Comparison of ENCODE assay signal across 7 cellular contexts in the genomic region with DNA sequence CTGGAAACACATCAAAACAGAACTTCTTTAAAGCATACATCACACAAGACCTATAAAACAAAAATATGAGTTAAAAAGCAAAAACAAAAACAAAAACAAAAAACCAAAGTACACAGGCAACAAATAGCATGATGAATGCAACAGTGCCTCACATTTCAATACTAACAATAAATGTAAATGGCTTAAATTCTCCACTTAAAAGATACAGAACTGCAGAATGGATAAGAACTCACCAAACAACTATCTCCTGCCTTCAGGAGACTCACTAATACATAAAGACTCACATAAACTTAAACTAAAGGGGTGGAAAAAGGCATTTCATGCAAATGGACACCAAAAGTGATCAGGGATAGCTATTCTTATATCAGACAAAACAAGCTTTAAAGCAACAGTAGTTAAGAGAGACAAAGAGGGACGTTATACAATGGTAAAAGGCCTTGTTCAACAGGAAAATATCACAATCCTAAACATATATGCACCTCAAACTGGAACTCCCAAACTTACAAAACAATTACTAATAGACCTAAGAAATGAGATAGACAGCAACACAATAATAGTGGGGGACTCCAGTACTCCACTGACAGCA. TPM values are rescaled to one million over a fixed set of nuclear protein-coding genes. Genes with fewer than 3 reads are reported as not detected.
A peak's percentile ranks its signal among the peaks of the same experiment; 100 is the strongest.
DNase-seq lines count a peak whose midpoint lies in the region; ATAC-seq, FAIRE-seq and TF ChIP-seq lines count a peak whose summit lies in the region.
"Not testable (repeated sequence)": the region's sequence is repeated elsewhere in the genome, so short reads cannot be mapped to it uniquely, and the experiment has no call there.
"Had no signal": no experiment of that assay in that cellular context is flagged by ENCODE, and none has a peak within 500 bp of the region (broad histone marks: within the 10 kb centered on the region; RNA-seq: fewer than 3 reads in every experiment).

No MANE protein-coding gene starts in this region.

- H3K4me3 ChIP-seq in HCT116 (replicated peaks in 1 of 2; ENCODE audit: low read depth in 1 of 2, low read length in 2 of 2); HEK293 (ENCODE audit: low read depth, low read length); astrocyte (ENCODE audit: insufficient read depth, low read depth, low read length); K562; kidney (ENCODE audit: low read length in 2 of 2): not testable (repeated sequence)

- POLR2A ChIA-PET in HCT116 (lab: Charles Lee); HEK293 (lab: Yijun Ruan, JAX); WTC11 (lab: Charles Lee); K562 (lab: Yijun Ruan, JAX): not testable (repeated sequence)

- H3K4me1 Mint-ChIP-seq in WTC11; astrocyte (ENCODE audit: low read depth, unreplicated experiment): not testable (repeated sequence)

- not testable (repeated sequence) for H3K27ac ChIP-seq in HCT116 (ENCODE audit: low read depth, low read length); HEK293 (ENCODE audit: extremely low read depth, low read depth, low read length); astrocyte (ENCODE audit: low read depth, low read length); K562 (ENCODE audit: extremely low read depth, low read depth, low read length); kidney (ENCODE audit: low read depth in 2 of 2, low read length in 2 of 2)

- H2AFZ ChIP-seq in HCT116 (ENCODE audit: low read depth, low read length, poor library complexity, severe bottlenecking); astrocyte (ENCODE audit: low read depth, low read length); K562 (ENCODE audit: low read depth, low read length): not testable (repeated sequence)

- H3K9me1 ChIP-seq in K562 (ENCODE audit: control insufficient read depth, insufficient read depth, low read length): not testable (repeated sequence)

- not testable (repeated sequence) for H3K9me2 ChIP-seq in HCT116 (ENCODE audit: insufficient read depth)

- H3K36me3 Mint-ChIP-seq in WTC11: peaks cover 32% of the 10 kb centered on the region
- not testable (repeated sequence) for H3K36me3 Mint-ChIP-seq in astrocyte (ENCODE audit: low read depth, unreplicated experiment)

- peaks cover 66% of the 10 kb centered on the region for H3K9me3 Mint-ChIP-seq in WTC11
- peaks cover 22% of the 10 kb centered on the region for H3K9me3 Mint-ChIP-seq in astrocyte (ENCODE audit: unreplicated experiment)

- TF ChIP-seq EP300 in K562 (IDR thresholded peaks at IDR 0.05; ENCODE audit: low read length): not testable (repeated sequence)

- WGBS in K562 (ENCODE audit: insufficient coverage, low coverage, missing lambda C conversion rate): 0% methylated on average over 1 of the region's 1 CpG

- BruUV-seq in HCT116 (replicated peaks; lab: Mats Ljungman, UMichigan); K562 (replicated peaks; lab: Mats Ljungman, UMichigan): not testable (repeated sequence)

- not testable (repeated sequence) for H3K9ac ChIP-seq in HCT116 (ENCODE audit: low read length); astrocyte (ENCODE audit: low read length); K562 (ENCODE audit: insufficient read depth in 1 of 2, low read depth in 2 of 2, low read length in 2 of 2); kidney (ENCODE audit: low read length in 2 of 2)

- H3K9me3 ChIP-seq in HCT116 (ENCODE audit: control insufficient read depth in 1 of 2, insufficient read depth in 1 of 2, low read depth in 1 of 2, low read length in 2 of 2); HEK293 (ENCODE audit: control insufficient read depth, insufficient read depth, low read depth, low read length); astrocyte (ENCODE audit: insufficient read depth, low read depth, low read length); K562 (replicated peaks; ENCODE audit: control insufficient read depth, insufficient read depth, low read depth, low read length): not testable (repeated sequence)
- peaks cover 2 to 13% of the 10 kb centered on the region in 2 donors for H3K9me3 ChIP-seq in kidney (ENCODE audit: control insufficient read depth in 1 of 2, low read length in 2 of 2)

- not testable (repeated sequence) for H3K36me3 ChIP-seq in HCT116 (ENCODE audit: control insufficient read depth in 1 of 2, insufficient read depth in 2 of 2, low read length in 2 of 2); HEK293 (ENCODE audit: control insufficient read depth in 2 of 2, insufficient read depth in 1 of 2, low read length in 2 of 2); astrocyte (ENCODE audit: insufficient read depth, low read length); K562 (ENCODE audit: control insufficient read depth, insufficient read depth, low read length); kidney (ENCODE audit: control insufficient read depth in 1 of 2, insufficient read depth in 2 of 2, low read length in 2 of 2)

- not testable (repeated sequence) for H3K27me3 Mint-ChIP-seq in WTC11 (ENCODE audit: low read depth); astrocyte (ENCODE audit: low read depth, unreplicated experiment)

- in situ Hi-C loops in K562 (cut with MboI): not testable (repeated sequence)

- CTCF ChIA-PET in HCT116 (lab: Charles Lee); HEK293 (lab: Yijun Ruan, JAX); K562 (lab: Yijun Ruan, JAX; ENCODE audit: low intra/inter-chr PET ratio): not testable (repeated sequence)
- CTCF ChIA-PET in WTC11 (lab: Charles Lee): interaction anchor here (2.1 kb wide), 1 partner anchor 98 kb away, joined by 5 read pairs; no protein-coding TSS in a partner anchor

- not testable (repeated sequence) for TF ChIP-seq RAD21 in HCT116 (IDR thresholded peaks at IDR 0.05; ENCODE audit: low read depth); K562 (CRISPR knock-in tag; conservative IDR thresholded peaks at IDR 0.05 in 1 of 2, IDR thresholded peaks at IDR 0.05 in 1 of 2)

- H3K79me2 ChIP-seq in HCT116 (ENCODE audit: insufficient read depth, low read length); astrocyte (ENCODE audit: insufficient read depth, low read length); K562 (ENCODE audit: control insufficient read depth, insufficient read depth, low read length): not testable (repeated sequence)

- not testable (repeated sequence) for H3K4me1 ChIP-seq in HCT116 (ENCODE audit: control insufficient read depth in 1 of 2, insufficient read depth in 2 of 2, low read length in 2 of 2); HEK293 (ENCODE audit: control insufficient read depth, insufficient read depth, low read length); astrocyte (ENCODE audit: insufficient read depth, low read length); K562 (replicated peaks in 1 of 2; ENCODE audit: control insufficient read depth in 2 of 2, insufficient read depth in 2 of 2, low read length in 2 of 2); kidney (ENCODE audit: control insufficient read depth in 1 of 2, insufficient read depth in 1 of 2, low read depth in 1 of 2, low read length in 2 of 2)

- not testable (repeated sequence) for DNase-seq in HCT116 (ENCODE audit: low read depth, low spot score); WTC11 (ENCODE audit: low spot score); astrocyte (ENCODE audit: low read depth); K562 (ENCODE audit: extremely low read depth in 1 of 4, low spot score in 3 of 4); kidney

- not testable (repeated sequence) for H3K4me2 ChIP-seq in HCT116 (ENCODE audit: low read length); astrocyte (ENCODE audit: low read length); K562 (ENCODE audit: insufficient read depth, low read length)

- TF ChIP-seq CTCF in HCT116 (IDR thresholded peaks at IDR 0.05 in 2 of 3, conservative IDR thresholded peaks at IDR 0.05 in 1 of 3; ENCODE audit: borderline replicate concordance in 1 of 3, insufficient read depth in 1 of 3, low read depth in 2 of 3, low read length in 2 of 3); HEK293 (tag by site-specific recombination; IDR thresholded peaks at IDR 0.05); WTC11 (IDR thresholded peaks at IDR 0.05); astrocyte (IDR thresholded peaks at IDR 0.05; ENCODE audit: insufficient read depth, low read depth, low read length); K562 (IDR thresholded peaks at IDR 0.05 in 2 of 3, conservative IDR thresholded peaks at IDR 0.05 in 1 of 3; ENCODE audit: insufficient read depth in 2 of 3, low read depth in 1 of 3, low read length in 3 of 3); kidney (IDR thresholded peaks at IDR 0.05; ENCODE audit: borderline replicate concordance, extremely low read depth, insufficient read depth): not testable (repeated sequence)

- ATAC-seq in HCT116, WTC11, K562: not testable (repeated sequence)

- TF ChIP-seq POLR2A in HCT116 (IDR thresholded peaks at IDR 0.05; ENCODE audit: borderline replicate concordance, extremely low read depth, insufficient read depth, insufficient read length); K562 (conservative IDR thresholded peaks at IDR 0.05): not testable (repeated sequence)

- not testable (repeated sequence) for H3K4me3 Mint-ChIP-seq in WTC11; astrocyte (ENCODE audit: unreplicated experiment)

- RAD21 ChIA-PET in HCT116 (lab: Charles Lee; ENCODE audit: low non-redundant PET in 1 of 2, low total read pairs in 2 of 2, uncharacterized antibody in 2 of 2, unreplicated experiment in 2 of 2): not testable (repeated sequence)

- not testable (repeated sequence) for H3K27me3 ChIP-seq in HCT116 (ENCODE audit: insufficient read depth, low read length); astrocyte (ENCODE audit: insufficient read depth, low read length); K562 (ENCODE audit: control insufficient read depth in 2 of 2, insufficient read depth in 2 of 2, low read length in 2 of 2)

- intact Hi-C loops in HCT116 (cut with micrococcal nuclease); K562 (cut with micrococcal nuclease); kidney (cut with DNase I): not testable (repeated sequence)

- H3K27ac Mint-ChIP-seq in WTC11: not testable (repeated sequence)
- H3K27ac Mint-ChIP-seq in astrocyte (ENCODE audit: unreplicated experiment): peak overlapping the region; percentile 34

- not testable (repeated sequence) for H4K20me1 ChIP-seq in HCT116 (ENCODE audit: insufficient read depth); astrocyte (ENCODE audit: insufficient read depth, low read length); K562 (replicated peaks; ENCODE audit: control insufficient read depth, insufficient read depth, low read length)

- not testable (repeated sequence) for FAIRE-seq in astrocyte (lab: Jason Lieb, UNC); K562 (lab: Jason Lieb, UNC)
- FAIRE-seq in kidney (lab: Jason Lieb, UNC): peak; percentile 11

RNA-seq across cellular contexts. Expression of a gene that starts 31.8 kb away (rescaled TPM):
- total RNA-seq in HCT116 (2021; ENCODE audit: unreplicated experiment): 19.7 TPM
- 13.8 and 14.6 TPM in 2 replicates for polyA plus RNA-seq in HCT116 (2012)
- 18.9 to 28.5 TPM (median 20.4 TPM) in 3 replicates for total RNA-seq in WTC11 (2021)
- total RNA-seq in astrocyte: 93.6 and 101 TPM in 2 replicates
- 20.1 and 49.3 TPM in 2 replicates for total RNA-seq in K562 (2011; cell fraction: chromatin; rRNA removed; ENCODE audit: low replicate concordance)
- 14.0 and 21.6 TPM in 2 replicates for total RNA-seq in K562 (2011; cell fraction: nucleolus; rRNA removed)
- total RNA-seq in K562 (2011; cell fraction: nucleoplasm; rRNA removed): 17.9 and 22.7 TPM in 2 replicates
- total RNA-seq in K562 (2014; rRNA removed): 2.2 and 6.6 TPM in 2 replicates
- 1.5 TPM in 2 replicates for total RNA-seq in K562 (2014; rRNA removed; fragmentation: Illumina TruSeq; extraction: Trizol)
- total RNA-seq in K562 (2015; rRNA removed; fragmentation: Illumina TruSeq; extraction: Trizol): 2.4 and 3.7 TPM in 2 replicates
- 8.5 and 11.5 TPM in 2 replicates for total RNA-seq in K562 (2021)
- 2.2 and 4.8 TPM in 2 replicates for polyA plus RNA-seq in K562 (2011; rRNA removed)
- polyA plus RNA-seq in K562 (2011; cell fraction: cytosol; rRNA removed): 1.7 and 2.8 TPM in 2 replicates
- 14.2 and 21.5 TPM in 2 replicates for polyA plus RNA-seq in K562 (2011; cell fraction: nucleus; rRNA removed)
- polyA plus RNA-seq in K562 (2012): 5.6 and 6.6 TPM in 2 replicates
- polyA plus RNA-seq in K562 (2014; fragmentation: Illumina TruSeq; extraction: Trizol): 3.9 and 4.2 TPM in 2 replicates
- under 1 TPM; 0.17 to 0.31 TPM for polyA plus RNA-seq in K562 (2014; fragmentation: Nextera tagmentation; extraction: Ambion mirVana)
- polyA plus RNA-seq in K562 (2014; rRNA removed): 4.1 and 6.0 TPM in 2 replicates
- polyA minus RNA-seq in K562 (2011; rRNA and poly(A)+ RNA removed): 2.0 and 2.6 TPM in 2 replicates
- 3.9 and 8.2 TPM in 2 replicates for polyA minus RNA-seq in K562 (2011; cell fraction: cytosol; rRNA and poly(A)+ RNA removed)
- polyA minus RNA-seq in K562 (2011; cell fraction: nucleus; rRNA and poly(A)+ RNA removed): 4.8 and 13.1 TPM in 2 replicates
- total RNA-seq in kidney: 37.3 TPM
- 41.9 TPM for polyA plus RNA-seq in kidney (ENCODE audit: insufficient read depth, low read depth, low replicate concordance)
- polyA plus RNA-seq: CD4-positive, alpha-beta memory T cell had no signal
